Comparison of ENCODE assay signal across 8 cellular contexts in the genomic region with DNA sequence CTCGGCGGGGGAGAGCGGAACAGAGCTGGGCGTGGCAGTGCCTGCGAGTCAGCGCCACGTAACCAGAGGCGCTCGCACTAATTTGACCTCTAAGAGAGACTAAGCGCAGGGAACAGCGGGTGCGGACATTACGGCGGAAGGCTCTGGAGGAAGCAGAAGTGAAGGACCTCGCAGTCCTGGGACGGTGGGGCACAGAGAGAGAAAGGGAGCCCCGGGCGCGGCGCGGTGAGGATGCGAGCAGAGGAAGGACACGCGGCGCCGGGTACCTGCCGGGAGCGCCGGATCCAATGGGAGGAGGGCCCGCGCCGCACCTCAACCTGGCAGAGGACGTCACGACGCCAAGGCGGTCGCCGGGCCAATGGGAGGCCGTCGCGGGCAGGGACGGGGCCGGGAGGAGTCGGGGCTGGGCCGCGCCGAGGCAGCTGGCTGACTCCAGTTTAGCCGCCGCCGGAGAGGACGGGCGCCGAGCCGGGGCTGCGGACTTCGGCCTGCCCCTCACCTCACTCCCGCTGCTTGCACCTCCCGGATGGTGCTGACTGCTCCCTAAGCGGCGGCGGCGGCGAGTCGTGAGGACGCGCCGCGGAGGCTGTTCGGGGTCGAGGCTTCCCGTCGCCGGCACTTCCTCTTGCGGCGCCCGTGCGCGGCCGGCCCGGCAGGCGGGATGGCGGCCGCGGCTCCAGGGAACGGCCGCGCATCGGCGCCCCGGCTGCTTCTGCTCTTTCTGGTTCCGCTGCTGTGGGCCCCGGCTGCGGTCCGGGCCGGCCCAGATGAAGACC. TPM values are rescaled to one million over a fixed set of nuclear protein-coding genes. Genes with fewer than 3 reads are reported as not detected.
A peak's percentile ranks its signal among the peaks of the same experiment; 100 is the strongest.
DNase-seq lines count a peak whose midpoint lies in the region; ATAC-seq and TF ChIP-seq lines count a peak whose summit lies in the region.

A gene with protein sequence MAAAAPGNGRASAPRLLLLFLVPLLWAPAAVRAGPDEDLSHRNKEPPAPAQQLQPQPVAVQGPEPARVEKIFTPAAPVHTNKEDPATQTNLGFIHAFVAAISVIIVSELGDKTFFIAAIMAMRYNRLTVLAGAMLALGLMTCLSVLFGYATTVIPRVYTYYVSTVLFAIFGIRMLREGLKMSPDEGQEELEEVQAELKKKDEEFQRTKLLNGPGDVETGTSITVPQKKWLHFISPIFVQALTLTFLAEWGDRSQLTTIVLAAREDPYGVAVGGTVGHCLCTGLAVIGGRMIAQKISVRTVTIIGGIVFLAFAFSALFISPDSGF (plus strand): TSS at position 429 of the 776 bp plus-strand sequence. CDS start 233 bp downstream, at position 662.

- H3K9me3 ChIP-seq in BE2C = no peaks in the 10 kb centered on the region

- H3K4me1 ChIP-seq in BE2C = peaks cover 4% of the 10 kb centered on the region; the same call in 1 of the 2 replicates

- DNase-seq in BE2C (peak; percentile 95), GM19240 (ENCODE audit: insufficient read length, low spot score) (peak; percentile 82), NCI-H524 (lab: John Stamatoyannopoulos, UW) (peak; percentile 70 to 77), choroid plexus epithelial cell (ENCODE audit: low read depth) (peak; percentile 90), kidney tubule cell (ENCODE audit: low spot score) (peak; percentile 93)
- DNase-seq in activated CD4-positive, alpha-beta T cell treated with anti-CD3 and anti-CD28 coated beads for 4 hours = peak; percentile 87 to 88
- peak; percentile 73 to 87 (median 80) for DNase-seq in stimulated activated CD4-positive, alpha-beta T cell treated with anti-CD3 and anti-CD28 coated beads, Interleukin-1b, Interleukin-23, amount 100 ng/mL, for 24 hours (ENCODE audit: low read depth in 4 of 4, low spot score in 1 of 4)

- peak; percentile 93 for ATAC-seq in HG03457 (IDR thresholded peaks at IDR 0.05; ENCODE audit: unreplicated experiment)

- H3K36me3 ChIP-seq in BE2C = peaks cover 13% of the 10 kb centered on the region

- TF ChIP-seq CTCF in BE2C (IDR thresholded peaks at IDR 0.05; ENCODE audit: low read depth, low read length) (no peak), choroid plexus epithelial cell (conservative IDR thresholded peaks at IDR 0.05; ENCODE audit: low read depth, low read length) (no peak)

- H3K4me3 ChIP-seq in BE2C (ENCODE audit: low read depth, low read length) = peak within 1 kb of the TSS; percentile 80
- H3K4me3 ChIP-seq in choroid plexus epithelial cell (ENCODE audit: low read depth, low read length) = peak within 1 kb of the TSS; percentile 74

- no peaks in the 10 kb centered on the region for H3K27me3 ChIP-seq in BE2C

RNA-seq across cellular contexts. Expression of the gene that starts here (rescaled TPM):
- polyA plus RNA-seq in BE2C (2012; ENCODE audit: insufficient read depth, insufficient read length, low read depth) = 45.3 TPM

Comparison
In these comparisons a context has a peak if more than half of its experiments do, and no peak if none do; other contexts are left out.
1. Peak in every context shown above with its lines: DNase-seq, ATAC-seq and H3K4me3 ChIP-seq.